Comparison of ENCODE assay signal across 29 cellular contexts in the genomic region with DNA sequence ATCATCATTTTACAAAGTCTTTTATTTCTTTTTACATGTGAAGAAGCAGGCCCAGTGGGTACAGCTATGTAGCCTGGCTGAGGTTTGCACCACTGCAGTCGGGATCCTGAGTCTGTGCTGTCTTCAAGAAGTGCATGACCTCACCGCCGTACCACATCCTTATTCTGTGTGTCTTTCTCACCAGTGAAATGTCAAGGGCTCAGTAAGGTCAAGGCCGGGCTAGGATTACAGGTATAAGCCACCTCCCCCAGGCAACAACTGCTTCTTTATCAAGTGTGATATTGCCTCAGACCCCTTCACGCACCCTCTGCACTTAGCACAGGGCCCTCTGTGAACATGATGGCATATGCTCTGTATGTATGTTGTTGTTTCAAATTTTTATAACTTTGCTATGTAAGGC.
"Had no signal": no experiment of that assay in that cellular context is flagged by ENCODE, and none has a peak within 500 bp of the region (broad histone marks: within the 10 kb centered on the region; RNA-seq: fewer than 3 reads in every experiment).

No MANE protein-coding gene starts in this region.

- ATAC-seq: activated CD4-positive, alpha-beta T cell treated with anti-CD3 and anti-CD28 coated beads for 36 hours; activated CD8-positive, alpha-beta memory T cell treated with anti-CD3 and anti-CD28 coated beads, Interleukin-2, amount 10 ng/mL, durations not matched to agents 7 days and 5 days; activated T-cell treated with anti-CD3 and anti-CD28 coated beads, Interleukin-2, amount 50 U/mL, for 72 hours; esophagus mucosa; foreskin keratinocyte; gastrocnemius medialis; heart left ventricle had no signal

- H3K9me3 ChIP-seq: gastrocnemius medialis, heart left ventricle had no signal

- H3K36me3 ChIP-seq: brain microvascular endothelial cell, gastrocnemius medialis, heart left ventricle had no signal

- H3K4me1 ChIP-seq: foreskin keratinocyte, heart left ventricle had no signal

- H3K27me3 ChIP-seq: brain microvascular endothelial cell, foreskin keratinocyte, gastrocnemius medialis, heart left ventricle had no signal

- H3K4me3 ChIP-seq: coronary artery, dorsolateral prefrontal cortex, gastrocnemius medialis, heart left ventricle had no signal

- FAIRE-seq: astrocyte, bronchial epithelial cell had no signal

- H3K27ac ChIP-seq: brain microvascular endothelial cell, coronary artery, foreskin keratinocyte, gastrocnemius medialis, heart left ventricle had no signal

- DNase-seq: activated CD4-positive, alpha-beta memory T cell treated with anti-CD3 and anti-CD28 coated beads, Interleukin-2, amount 10 ng/mL, durations not matched to agents 7 days and 5 days; activated CD4-positive, alpha-beta T cell treated with anti-CD3 and anti-CD28 coated beads for 36 hours; activated CD4-positive, alpha-beta T cell treated with anti-CD3 and anti-CD28 coated beads, Interleukin-2, amount 10 ng/mL, durations not matched to agents 7 days and 5 days; activated CD4-positive, alpha-beta T cell treated with anti-CD3 and anti-CD28 coated beads, Interleukin-2, amount 50 U/mL, for 4 hours; activated CD4-positive, CD25-positive, alpha-beta regulatory T cell; activated CD4-positive, CD25-positive, alpha-beta regulatory T cell treated with anti-CD3 and anti-CD28 coated beads, Interleukin-2, amount 50 U/mL, for 72 hours; activated CD8-positive, alpha-beta memory T cell treated with anti-CD3 and anti-CD28 coated beads, Interleukin-2, amount 10 ng/mL, durations not matched to agents 7 days and 5 days; activated CD8-positive, alpha-beta memory T cell treated with anti-CD3 and anti-CD28 coated beads, Interleukin-2, amount 50 U/mL, for 4 hours; activated gamma-delta T cell; activated naive CD4-positive, alpha-beta T cell; activated naive CD4-positive, alpha-beta T cell treated with anti-CD3 and anti-CD28 coated beads, Interleukin-2, amount 10 ng/mL, durations not matched to agents 7 days and 5 days; activated T-cell treated with anti-CD3 and anti-CD28 coated beads for 4 hours; activated T-cell treated with anti-CD3 and anti-CD28 coated beads, Interleukin-2, amount 50 U/mL, for 24 hours; activated T-cell treated with anti-CD3 and anti-CD28 coated beads, Interleukin-2, amount 50 U/mL, for 72 hours; amniotic stem cell; anterior cingulate cortex; brain microvascular endothelial cell; dorsolateral prefrontal cortex; effector memory CD4-positive, alpha-beta T cell; endodermal cell; foreskin keratinocyte; gastrocnemius medialis; glutamatergic neuron; heart left ventricle; T-helper 2 cell had no signal
